Comparison of ENCODE assay signal across 12 cellular contexts in genomic region chr11:118226294-118226693, GRCh38. TPM values are rescaled to one million over a fixed set of nuclear protein-coding genes. Genes with fewer than 3 reads are reported as not detected.
DNase-seq lines count a peak whose midpoint lies in the region; ATAC-seq and TF ChIP-seq lines count a peak whose summit lies in the region.
"Had no signal": no experiment of that assay in that cellular context is flagged by ENCODE, and none has a peak within 500 bp of the region (broad histone marks: within the 10 kb centered on the region; RNA-seq: fewer than 3 reads in every experiment).

No MANE protein-coding gene starts in this region.

- no peak for TF ChIP-seq POLR2A in upper lobe of left lung (IDR thresholded peaks at IDR 0.05)

- peaks cover 0 to 3% (median 0%) of the 10 kb centered on the region in 4 donors for H3K36me3 ChIP-seq in upper lobe of left lung

- peaks cover 29% of the 10 kb centered on the region for H3K4me1 Mint-ChIP-seq in activated naive CD4-positive, alpha-beta T cell treated with anti-CD3 and anti-CD28 coated beads for 36 hours (ENCODE audit: low read depth)
- H3K4me1 Mint-ChIP-seq in effector memory CD8-positive, alpha-beta T cell (ENCODE audit: low read depth in 2 of 2), result peaks cover 68 to 69% of the 10 kb centered on the region in 2 donors
- H3K4me1 Mint-ChIP-seq: H9, neural crest cell had no signal

- peaks cover 57% of the 10 kb centered on the region for H3K36me3 Mint-ChIP-seq in activated naive CD4-positive, alpha-beta T cell treated with anti-CD3 and anti-CD28 coated beads for 36 hours (ENCODE audit: low read depth)
- H3K36me3 Mint-ChIP-seq in effector memory CD8-positive, alpha-beta T cell (ENCODE audit: insufficient read depth), result peaks cover 38% of the 10 kb centered on the region

- TF ChIP-seq CTCF in upper lobe of left lung (IDR thresholded peaks at IDR 0.05), result no peak

- H3K27ac Mint-ChIP-seq in activated naive CD4-positive, alpha-beta T cell treated with anti-CD3 and anti-CD28 coated beads for 36 hours, result peak overlapping the region; percentile 89
- H3K27ac Mint-ChIP-seq in effector memory CD8-positive, alpha-beta T cell, result peak overlapping the region in 1 of 2 donors; percentile 92
- H3K27ac Mint-ChIP-seq: H9 had no signal

- H3K4me1 ChIP-seq in upper lobe of left lung, result peaks cover 9 to 19% (median 13%) of the 10 kb centered on the region in 4 donors

- H3K27me3 ChIP-seq in upper lobe of left lung, result no peaks in the 10 kb centered on the region

- no peak for ATAC-seq in effector memory CD8-positive, alpha-beta T cell (replicated peaks)
- ATAC-seq in upper lobe of left lung (ENCODE audit: low FRiP score in 2 of 2), result no peak
- ATAC-seq in GM19463 (IDR thresholded peaks at IDR 0.05; ENCODE audit: unreplicated experiment), result no peak
- ATAC-seq in HG03571 (IDR thresholded peaks at IDR 0.05; ENCODE audit: unreplicated experiment), result no peak

- 61 to 67% methylated on average over 7 of the region's 7 CpGs for WGBS in upper lobe of left lung, 2 donors

- peak overlapping the region; percentile 38 to 79 (median 55) for H3K27ac ChIP-seq in upper lobe of left lung
- H3K27ac ChIP-seq: KMS-11 had no signal

- H3K27me3 Mint-ChIP-seq in activated naive CD4-positive, alpha-beta T cell treated with anti-CD3 and anti-CD28 coated beads for 36 hours (ENCODE audit: low read depth), result no peaks in the 10 kb centered on the region
- no peaks in the 10 kb centered on the region for H3K27me3 Mint-ChIP-seq in effector memory CD8-positive, alpha-beta T cell

- H3K4me3 Mint-ChIP-seq in activated naive CD4-positive, alpha-beta T cell treated with anti-CD3 and anti-CD28 coated beads for 36 hours, result peak overlapping the region; percentile 36
- peak overlapping the region; percentile 60 to 79 for H3K4me3 Mint-ChIP-seq in effector memory CD8-positive, alpha-beta T cell
- H3K4me3 Mint-ChIP-seq: H9, neural crest cell had no signal

- peak; percentile 63 for DNase-seq in activated naive CD4-positive, alpha-beta T cell treated with anti-CD3 and anti-CD28 coated beads for 36 hours
- DNase-seq in activated naive CD4-positive, alpha-beta T cell treated with Interleukin-2 at 50 U/mL for 16 hours, result no peak
- DNase-seq in OCI-M1 (lab: John Stamatoyannopoulos, UW) (peak; percentile 69), upper lobe of left lung (peak in 1 of 2 donors; percentile 69), kidney tubule cell (ENCODE audit: low spot score) (no peak)
- no peak for DNase-seq in effector memory CD8-positive, alpha-beta T cell
- DNase-seq: H9, NCI-H2227 treated with DMSO at 0.1 percent for 48 hours had no signal

- no peaks in the 10 kb centered on the region for H3K9me3 ChIP-seq in upper lobe of left lung

- TF ChIP-seq EP300 in upper lobe of left lung (IDR thresholded peaks at IDR 0.05), result no peak

- H3K9me3 Mint-ChIP-seq in activated naive CD4-positive, alpha-beta T cell treated with anti-CD3 and anti-CD28 coated beads for 36 hours, result peaks cover 7% of the 10 kb centered on the region
- H3K9me3 Mint-ChIP-seq in effector memory CD8-positive, alpha-beta T cell, result no peaks in the 10 kb centered on the region
- H3K9me3 Mint-ChIP-seq: H9, neural crest cell had no signal

- CTCF ChIA-PET in activated naive CD4-positive, alpha-beta T cell treated with anti-CD3 and anti-CD28 coated beads for 36 hours (lab: Charles Lee), result interaction anchor here (0.7 to 2.3 kb wide), 9 partner anchors 9 to 79 kb away, joined by 3 to 15 read pairs (median 4); no protein-coding TSS in a partner anchor

- intact Hi-C loops in activated naive CD4-positive, alpha-beta T cell treated with anti-CD3 and anti-CD28 coated beads for 36 hours (cut with micrococcal nuclease), result loop anchor here (10.0 kb wide), 3 partner anchors 649 to 1131 kb away; partner anchors contain the start of genes C2CD2L, DPAGT1 and SIK3

- H3K4me3 ChIP-seq in upper lobe of left lung, result no peak overlapping the region

RNA-seq across cellular contexts. Expression of gene JAML, which starts 1.5 kb away (rescaled TPM):
- 10 to 100 TPM; 67.5 to 71.4 TPM for total RNA-seq in activated naive CD4-positive, alpha-beta T cell treated with anti-CD3 and anti-CD28 coated beads for 36 hours
- total RNA-seq in upper lobe of left lung, result 100 to 1,000 TPM in 2 of 6 donors, 10 to 100 TPM in 4; 33.0 to 105 (median 49.5) TPM
- total RNA-seq: neural crest cell had no signal

RNA-seq across cellular contexts. Expression of gene MPZL3, which starts 25.9 kb away (rescaled TPM):
- total RNA-seq in activated naive CD4-positive, alpha-beta T cell treated with anti-CD3 and anti-CD28 coated beads for 36 hours, result 10 to 100 TPM; 29.3 to 30.5 TPM
- 10 to 100 TPM in 4 of 6 donors, 1 to 10 TPM in 2; 2.3 to 27.7 (median 10.4) TPM for total RNA-seq in upper lobe of left lung

RNA-seq across cellular contexts. Expression of gene MPZL2, which starts 37.8 kb away (rescaled TPM):
- total RNA-seq in activated naive CD4-positive, alpha-beta T cell treated with anti-CD3 and anti-CD28 coated beads for 36 hours, result 10 to 100 TPM; 25.3 to 28.4 TPM
- 100 to 1,000 TPM in 3 of 6 donors, 10 to 100 TPM in 3; 51.6 to 146 (median 110) TPM for total RNA-seq in upper lobe of left lung
- total RNA-seq: neural crest cell had no signal

RNA-seq across cellular contexts. Expression of gene SCN2B, which starts 49.9 kb away (rescaled TPM):
- total RNA-seq in activated naive CD4-positive, alpha-beta T cell treated with anti-CD3 and anti-CD28 coated beads for 36 hours, result not detected
- total RNA-seq in upper lobe of left lung, result 1 to 10 TPM in 1 of 6 donors, under 1 TPM in 3, not detected in 2; 0.22 to 2.4 (median 0.32) TPM
- total RNA-seq: H9 had no signal

Comparison
In these comparisons a context has a peak if more than half of its experiments do, and no peak if none do; other contexts are left out.
1. DNase-seq: peak in activated naive CD4-positive, alpha-beta T cell treated with anti-CD3 and anti-CD28 coated beads for 36 hours (single experiment) and OCI-M1 (single experiment); none in activated naive CD4-positive, alpha-beta T cell treated with Interleukin-2 at 50 U/mL for 16 hours (single experiment), effector memory CD8-positive, alpha-beta T cell (0 of 3) and kidney tubule cell (single experiment).